ENCODE assay signal across 8 cellular contexts in genomic region chr17:32007463-32008298, GRCh38. TPM values are rescaled to one million over a fixed set of nuclear protein-coding genes. Genes with fewer than 3 reads are reported as not detected.
DNase-seq lines count a peak whose midpoint lies in the region; ATAC-seq and TF ChIP-seq lines count a peak whose summit lies in the region.

No MANE protein-coding gene starts in this region.

- peak overlapping the region; percentile 90 to 93 for H3K9ac ChIP-seq in colonic mucosa (ENCODE audit: low read depth in 2 of 2, low read length in 2 of 2)

- ATAC-seq in GM21786 (IDR thresholded peaks at IDR 0.05; ENCODE audit: unreplicated experiment) (peak; percentile 35), left lobe of liver (peak; percentile 74), GM18519 (IDR thresholded peaks at IDR 0.05; ENCODE audit: low FRiP score, unreplicated experiment) (no peak)

- H3K36me3 ChIP-seq in WERI-Rb-1 (peaks cover 4% of the 10 kb centered on the region; the same call in 1 of the 2 replicates), colonic mucosa (no peaks in the 10 kb centered on the region)

- no peaks in the 10 kb centered on the region for H3K4me1 ChIP-seq in colonic mucosa

- H3K27ac ChIP-seq in WERI-Rb-1 (peak overlapping the region; percentile 72), colonic mucosa (peak overlapping the region; percentile 69)

- H3K27me3 ChIP-seq in WERI-Rb-1 (ENCODE audit: insufficient read depth, low read depth, severe bottlenecking) = no peaks in the 10 kb centered on the region
- H3K27me3 ChIP-seq in colonic mucosa = no peaks in the 10 kb centered on the region

- H3K9me3 ChIP-seq in WERI-Rb-1 (ENCODE audit: severe bottlenecking) (no peaks in the 10 kb centered on the region), colonic mucosa (no peaks in the 10 kb centered on the region)

- DNase-seq in GM03348 (ENCODE audit: low spot score) (peak; percentile 57), Kasumi-1 (lab: John Stamatoyannopoulos, UW) (peak; percentile 57 to 75), WERI-Rb-1 (peak; percentile 59), colonic mucosa (peak; percentile 69), left lobe of liver (ENCODE audit: low spot score) (no peak)
- peak; percentile 42 for DNase-seq in stimulated activated CD4-positive, alpha-beta T cell treated with anti-CD3 and anti-CD28 coated beads, Interleukin-4, amount 100 ng/mL, for 1 hour

- H3K4me3 ChIP-seq in WERI-Rb-1 (ENCODE audit: low read depth, low read length) = peak overlapping the region; percentile 75
- peak overlapping the region; percentile 65 for H3K4me3 ChIP-seq in colonic mucosa

- intact Hi-C loops in colonic mucosa (cut with DNase I) = loop anchor here (5.0 kb wide), 1 partner anchor 130 kb away; no protein-coding TSS in a partner anchor

- TF ChIP-seq CTCF in WERI-Rb-1 (IDR thresholded peaks at IDR 0.05; ENCODE audit: low read depth, low read length) = no peak
- no peak for TF ChIP-seq CTCF in colonic mucosa (IDR thresholded peaks at IDR 0.05)

RNA-seq across cellular contexts. Expression of gene LRRC37B, which starts 0.5 kb away (rescaled TPM):
- 1 to 10 TPM; 9.3 to 9.7 TPM for total RNA-seq in colonic mucosa
- 4.1 TPM for total RNA-seq in left lobe of liver
